ENCODE assay signal across 8 cellular contexts in the genomic region with DNA sequence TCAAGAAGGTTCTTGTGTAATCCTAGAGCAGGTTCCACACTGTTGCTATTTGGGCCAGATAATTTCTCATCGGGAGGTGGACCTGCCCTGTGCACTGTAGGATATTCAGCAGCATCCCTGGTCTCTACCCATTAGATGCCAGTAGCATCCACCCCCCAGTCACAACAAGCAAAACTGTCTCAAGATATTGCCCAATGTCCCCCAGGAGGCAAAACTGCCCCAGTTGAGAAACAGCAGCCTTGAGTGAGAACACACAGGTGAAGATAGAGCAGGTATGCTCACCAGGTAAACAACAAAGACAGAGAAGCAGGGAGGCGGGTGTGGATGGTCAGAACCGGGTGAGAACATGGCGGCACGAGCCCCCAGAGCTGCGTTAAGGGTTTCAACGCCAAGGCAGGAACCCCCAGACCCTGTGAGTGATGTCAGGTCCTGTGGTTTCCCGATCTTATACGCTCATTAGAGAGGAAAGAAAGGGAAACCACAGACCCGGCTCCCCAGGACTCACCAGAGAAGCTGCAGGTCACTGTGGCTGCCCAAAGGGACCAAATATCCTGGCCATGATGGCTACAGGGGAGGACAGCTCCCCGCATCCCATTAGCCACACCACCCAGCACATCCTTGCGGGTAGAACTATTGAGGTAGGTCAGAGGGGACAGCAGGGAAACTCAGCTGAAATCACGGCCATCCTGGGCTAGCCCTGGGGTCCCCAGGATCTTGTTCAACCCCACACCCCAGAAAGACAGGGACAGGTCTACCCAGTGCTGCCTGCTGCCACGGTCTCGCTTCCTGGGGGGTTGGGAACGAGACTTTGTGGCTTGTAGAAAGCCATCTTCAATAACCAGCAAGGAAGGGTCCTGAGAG. TPM values are rescaled to one million over a fixed set of nuclear protein-coding genes. Genes with fewer than 3 reads are reported as not detected.
A peak's percentile ranks its signal among the peaks of the same experiment; 100 is the strongest.
DNase-seq lines count a peak whose midpoint lies in the region; ATAC-seq and TF ChIP-seq lines count a peak whose summit lies in the region.

No MANE protein-coding gene starts in this region.

- intact Hi-C loops in esophagus squamous epithelium (cut with DNase I) (no loop called here), testis (cut with DNase I; ENCODE audit: low total_unique reads) (no loop called here)

- TF ChIP-seq POLR2A in esophagus squamous epithelium (IDR thresholded peaks at IDR 0.05) (no peak), testis (IDR thresholded peaks at IDR 0.05) (no peak)

- H3K27me3 ChIP-seq in esophagus squamous epithelium (no peaks in the 10 kb centered on the region), testis (no peaks in the 10 kb centered on the region)

- peaks cover 4 to 27% (median 8%) of the 10 kb centered on the region in 3 donors for H3K36me3 ChIP-seq in esophagus squamous epithelium
- H3K36me3 ChIP-seq in testis (ENCODE audit: low read depth, missing control alignments), result no peaks in the 10 kb centered on the region

- H3K27ac ChIP-seq in esophagus squamous epithelium (peak overlapping the region; percentile 80 to 93 (median 85)), testis (peak overlapping the region; percentile 81 to 90)

- H3K4me3 ChIP-seq in esophagus squamous epithelium (peak overlapping the region in 1 of 4 donors; percentile 47), testis (no peak overlapping the region)

- 54 to 57% methylated on average over 9 to 12 of the region's 16 CpGs for WGBS in esophagus squamous epithelium, 2 donors
- WGBS in testis, 2 donors, result 71 to 77% methylated on average over 13 to 16 of the region's 16 CpGs

- H3K4me1 ChIP-seq in esophagus squamous epithelium (peaks cover 66 to 100% (median 96%) of the 10 kb centered on the region in 3 donors), testis (peaks cover 87% of the 10 kb centered on the region)

- TF ChIP-seq CTCF in esophagus squamous epithelium (IDR thresholded peaks at IDR 0.05), result no peak
- no peak for TF ChIP-seq CTCF in testis (IDR thresholded peaks at IDR 0.05)

- ATAC-seq in HG03558 (IDR thresholded peaks at IDR 0.05; ENCODE audit: extremely low read depth, unreplicated experiment), result peak; percentile 15

- H3K9me3 ChIP-seq in esophagus squamous epithelium (no peaks in the 10 kb centered on the region), testis (no peaks in the 10 kb centered on the region)

- DNase-seq in SKM-1 treated with dmso at 0.1 percent for 144 hours (lab: John Stamatoyannopoulos, UW; ENCODE audit: unreplicated experiment) (peak; percentile 22), SKM-1 (lab: John Stamatoyannopoulos, UW; ENCODE audit: unreplicated experiment) (no peak), esophagus squamous epithelium (lab: John Stamatoyannopoulos, UW) (no peak), testis (no peak), NCI-H128 (lab: John Stamatoyannopoulos, UW; ENCODE audit: unreplicated experiment) (no peak), 8988T (no peak), NCI-H2107 (lab: John Stamatoyannopoulos, UW) (no peak)

RNA-seq across cellular contexts. Expression of gene CDC42EP4, which starts 21.2 kb away (rescaled TPM):
- 10 to 100 TPM; 45.1 to 63.9 (median 52.9) TPM for total RNA-seq in esophagus squamous epithelium
- 100 to 1,000 TPM; 103 to 140 TPM for total RNA-seq in testis
- 55.9 TPM for polyA plus RNA-seq in testis (ENCODE audit: insufficient read depth, low read depth, low replicate concordance)

RNA-seq across cellular contexts. Expression of gene CPSF4L, which starts 28.9 kb away (rescaled TPM):
- not detected for total RNA-seq in esophagus squamous epithelium
- total RNA-seq in testis, result under 1 TPM in 1 of 2 donors, not detected in 1; 0.94 TPM
- polyA plus RNA-seq in testis (ENCODE audit: insufficient read depth, low read depth, low replicate concordance), result 0.79 TPM
